Comparison of ENCODE assay signal across 28 cellular contexts in the genomic region with DNA sequence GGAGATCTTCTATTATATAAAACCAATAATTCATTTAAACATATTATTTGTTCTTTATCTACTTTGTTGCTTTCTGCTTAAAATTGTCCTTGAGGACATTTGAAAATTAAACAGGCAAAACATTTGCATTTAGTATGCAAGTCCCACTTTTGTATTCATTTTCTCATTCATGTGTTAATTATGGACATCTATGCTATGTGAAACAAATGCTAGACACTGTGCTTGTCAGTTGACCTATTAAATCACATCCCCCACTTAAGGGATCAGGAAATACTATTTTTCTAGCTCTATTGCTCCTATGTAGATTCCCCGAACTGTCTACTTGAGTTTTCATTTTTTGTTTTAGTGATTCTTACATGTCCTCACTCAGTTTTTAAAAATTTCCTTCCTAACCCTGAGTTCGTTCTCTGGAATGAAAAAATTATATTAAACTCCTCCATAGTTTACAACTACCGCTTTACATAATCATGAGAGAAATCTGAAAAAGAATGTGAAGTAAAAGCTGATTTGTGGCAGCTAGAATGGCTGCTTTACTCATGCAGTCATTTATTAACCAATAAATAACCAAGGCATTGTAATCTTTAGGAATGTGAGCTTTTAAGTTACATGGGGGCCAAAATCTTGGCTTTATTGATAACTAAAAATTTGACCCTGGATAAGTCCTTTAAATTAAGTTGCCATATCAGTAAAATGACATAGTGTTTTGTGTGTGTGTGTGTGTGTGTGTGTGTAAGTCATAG.
"Had no signal": no experiment of that assay in that cellular context is flagged by ENCODE, and none has a peak within 500 bp of the region (broad histone marks: within the 10 kb centered on the region; RNA-seq: fewer than 3 reads in every experiment).

No MANE protein-coding gene starts in this region.

- H3K4me3 Mint-ChIP-seq: activated naive CD8-positive, alpha-beta T cell; effector memory CD8-positive, alpha-beta T cell; naive thymus-derived CD8-positive, alpha-beta T cell; type B pancreatic cell had no signal

- H3K9me3 ChIP-seq: adrenal gland, testis, vagina had no signal

- H3K4me1 ChIP-seq: adrenal gland, testis, vagina had no signal

- ATAC-seq: activated CD4-positive, CD25-positive, alpha-beta regulatory T cell treated with anti-CD3 and anti-CD28 coated beads, Interleukin-2, amount 50 U/mL, for 24 hours; effector memory CD8-positive, alpha-beta T cell; esophagus mucosa; left colon; naive thymus-derived CD8-positive, alpha-beta T cell; sciatic nerve; stimulated activated naive CD8-positive, alpha-beta T cell treated with anti-CD3 and anti-CD28 coated beads, Interleukin-15, Interleukin-2, amounts not matched to agents 100 U/mL and 50 U/mL, for 24 hours had no signal

- H3K36me3 ChIP-seq: adrenal gland, cardiac muscle cell, vagina had no signal

- H3K4me3 ChIP-seq: adrenal gland, cardiac muscle cell, skin epidermis, testis, vagina had no signal

- H3K27me3 ChIP-seq: adrenal gland, cardiac muscle cell, testis, vagina had no signal

- H3K27me3 Mint-ChIP-seq: activated naive CD8-positive, alpha-beta T cell; effector memory CD8-positive, alpha-beta T cell; type B pancreatic cell had no signal

- DNase-seq: activated CD4-positive, alpha-beta T cell treated with anti-CD3 and anti-CD28 coated beads for 48 hours; activated CD4-positive, alpha-beta T cell treated with anti-CD3 and anti-CD28 coated beads, Interleukin-2, amount 50 U/mL, for 48 hours; activated CD8-positive, alpha-beta memory T cell treated with anti-CD3 and anti-CD28 coated beads for 24 hours; activated effector memory CD4-positive, alpha-beta T cell treated with Interleukin-2 at 50 U/mL for 16 hours; activated naive CD4-positive, alpha-beta T cell treated with Interleukin-2 at 50 U/mL for 16 hours; adrenal gland; aorta; cortex of kidney; effector memory CD8-positive, alpha-beta T cell; foreskin melanocyte; islet precursor cell; left colon; naive thymus-derived CD8-positive, alpha-beta T cell; posterior cingulate gyrus; stimulated activated CD4-positive, alpha-beta T cell treated with anti-CD3 and anti-CD28 coated beads, Interleukin-12 subunit alpha, Interleukin-12 subunit beta, amount 100 ng/mL, for 4 hours; stimulated activated CD4-positive, alpha-beta T cell treated with anti-CD3 and anti-CD28 coated beads, Interleukin-4, amount 100 ng/mL, for 1 hour; stimulated activated naive CD8-positive, alpha-beta T cell treated with anti-CD3 and anti-CD28 coated beads, Interleukin-15, Interleukin-2, amounts not matched to agents 100 U/mL and 50 U/mL, for 24 hours; testis had no signal

- H3K36me3 Mint-ChIP-seq: activated naive CD8-positive, alpha-beta T cell; brain; naive thymus-derived CD8-positive, alpha-beta T cell; type B pancreatic cell had no signal

- H3K4me1 Mint-ChIP-seq: naive thymus-derived CD8-positive, alpha-beta T cell had no signal

- H3K27ac Mint-ChIP-seq: activated naive CD8-positive, alpha-beta T cell; effector memory CD8-positive, alpha-beta T cell; naive thymus-derived CD8-positive, alpha-beta T cell; type B pancreatic cell had no signal

- H3K27ac ChIP-seq: adrenal gland, cardiac muscle cell, skin epidermis, testis, vagina, VCaP had no signal
